31 cellular contexts compared by ENCODE assay signal in the genomic region with DNA sequence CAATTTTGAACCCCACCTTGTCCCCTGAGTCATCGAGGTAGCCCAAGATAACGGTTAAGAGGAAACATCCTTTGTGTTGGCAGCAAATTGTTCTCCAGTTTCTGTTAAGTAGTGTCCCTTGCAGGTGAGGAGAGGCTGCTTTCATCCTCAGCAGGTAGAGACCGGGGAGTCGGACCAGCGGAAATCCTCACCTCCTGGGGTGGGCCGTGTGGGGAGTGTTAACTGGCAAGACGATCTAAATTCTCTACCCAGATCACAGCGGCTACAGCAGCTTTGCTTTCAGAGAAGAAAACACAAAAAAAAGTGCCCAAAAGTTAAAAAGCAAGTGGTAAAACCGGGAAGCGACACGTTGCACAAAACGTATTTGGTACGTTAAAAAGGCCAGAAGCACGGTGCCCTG.
"Had no signal": no experiment of that assay in that cellular context is flagged by ENCODE, and none has a peak within 500 bp of the region (broad histone marks: within the 10 kb centered on the region; RNA-seq: fewer than 3 reads in every experiment).

No MANE protein-coding gene starts in this region.

- H3K4me1 Mint-ChIP-seq: activated B cell treated with CpG ODN at 0.5 μM for 24 hours; activated T-helper 17 cell treated with anti-CD3 and anti-CD28 coated beads, Interleukin-2, amount 50 U/mL, for 72 hours had no signal

- DNase-seq: activated B cell treated with CpG ODN at 0.5 μM for 24 hours; activated CD4-positive, alpha-beta memory T cell treated with anti-CD3 and anti-CD28 coated beads for 36 hours; activated CD4-positive, alpha-beta T cell treated with anti-CD3 and anti-CD28 coated beads for 4 hours; activated CD4-positive, alpha-beta T cell treated with anti-CD3 and anti-CD28 coated beads, Interleukin-2, amount 50 U/mL, for 1 hour; activated CD4-positive, CD25-positive, alpha-beta regulatory T cell treated with anti-CD3 and anti-CD28 coated beads, Interleukin-2, amount 50 U/mL, for 72 hours; activated gamma-delta T cell treated with Interleukin-2 at 50 U/mL for 16 hours; activated naive CD4-positive, alpha-beta T cell treated with anti-CD3 and anti-CD28 coated beads for 36 hours; activated T-cell treated with anti-CD3 and anti-CD28 coated beads, Interleukin-2, amount 50 U/mL, for 1 hour; activated T-cell treated with anti-CD3 and anti-CD28 coated beads, Interleukin-2, amount 50 U/mL, for 72 hours; adrenal gland; body of pancreas; caudate nucleus; NCI-H1105 treated with DMSO at 0.1 percent for 48 hours; NCI-H1436; NCI-H1694; NCI-H1930; NCI-H2081 treated with DMSO at 0.1 percent for 48 hours; NCI-H226; NCI-H446 treated with DMSO at 0.1 percent for 48 hours; NCI-H524; NCI-H69; SIG-M5; SW 1271; T-helper 1 cell; T-helper 2 cell; T-helper 9 cell had no signal

- H3K9me3 ChIP-seq: adrenal gland, body of pancreas, breast epithelium had no signal

- H3K27ac ChIP-seq: adrenal gland, body of pancreas, breast epithelium, VCaP had no signal

- H3K4me3 Mint-ChIP-seq: activated B cell treated with CpG ODN at 0.5 μM for 24 hours; activated CD4-positive, alpha-beta memory T cell treated with anti-CD3 and anti-CD28 coated beads for 36 hours; activated naive CD4-positive, alpha-beta T cell treated with anti-CD3 and anti-CD28 coated beads for 36 hours; activated T-cell treated with anti-CD3 and anti-CD28 coated beads, Interleukin-2, amount 50 U/mL, for 72 hours; activated T-helper 17 cell treated with anti-CD3 and anti-CD28 coated beads, Interleukin-2, amount 50 U/mL, for 72 hours had no signal

- H3K4me3 ChIP-seq: adrenal gland, body of pancreas, breast epithelium had no signal

- ATAC-seq: activated naive CD4-positive, alpha-beta T cell treated with anti-CD3 and anti-CD28 coated beads, Interleukin-2, amount 50 U/mL, for 72 hours; activated T-cell treated with anti-CD3 and anti-CD28 coated beads, Interleukin-2, amount 50 U/mL, for 72 hours; activated T-helper 17 cell treated with anti-CD3 and anti-CD28 coated beads, Interleukin-2, amount 50 U/mL, for 72 hours; body of pancreas; Panc1 had no signal

- H3K27ac Mint-ChIP-seq: activated B cell treated with CpG ODN at 0.5 μM for 24 hours; activated CD4-positive, alpha-beta memory T cell treated with anti-CD3 and anti-CD28 coated beads for 36 hours; activated naive CD4-positive, alpha-beta T cell treated with anti-CD3 and anti-CD28 coated beads for 36 hours; activated T-cell treated with anti-CD3 and anti-CD28 coated beads, Interleukin-2, amount 50 U/mL, for 72 hours; activated T-helper 17 cell treated with anti-CD3 and anti-CD28 coated beads, Interleukin-2, amount 50 U/mL, for 72 hours had no signal

- H3K4me1 ChIP-seq: breast epithelium had no signal

- H3K27me3 ChIP-seq: adrenal gland, body of pancreas, breast epithelium had no signal

- H3K27me3 Mint-ChIP-seq: activated B cell treated with CpG ODN at 0.5 μM for 24 hours; activated CD4-positive, alpha-beta memory T cell treated with anti-CD3 and anti-CD28 coated beads for 36 hours; activated T-helper 17 cell treated with anti-CD3 and anti-CD28 coated beads, Interleukin-2, amount 50 U/mL, for 72 hours had no signal

- H3K9me3 Mint-ChIP-seq: activated B cell treated with CpG ODN at 0.5 μM for 24 hours; activated CD4-positive, alpha-beta memory T cell treated with anti-CD3 and anti-CD28 coated beads for 36 hours; activated naive CD4-positive, alpha-beta T cell treated with anti-CD3 and anti-CD28 coated beads for 36 hours; activated naive CD4-positive, alpha-beta T cell treated with anti-CD3 and anti-CD28 coated beads, Interleukin-2, amount 50 U/mL, for 72 hours; activated T-cell treated with anti-CD3 and anti-CD28 coated beads, Interleukin-2, amount 50 U/mL, for 72 hours; activated T-helper 17 cell treated with anti-CD3 and anti-CD28 coated beads, Interleukin-2, amount 50 U/mL, for 72 hours had no signal
